ENCODE assay signal across 20 cellular contexts in the genomic region with DNA sequence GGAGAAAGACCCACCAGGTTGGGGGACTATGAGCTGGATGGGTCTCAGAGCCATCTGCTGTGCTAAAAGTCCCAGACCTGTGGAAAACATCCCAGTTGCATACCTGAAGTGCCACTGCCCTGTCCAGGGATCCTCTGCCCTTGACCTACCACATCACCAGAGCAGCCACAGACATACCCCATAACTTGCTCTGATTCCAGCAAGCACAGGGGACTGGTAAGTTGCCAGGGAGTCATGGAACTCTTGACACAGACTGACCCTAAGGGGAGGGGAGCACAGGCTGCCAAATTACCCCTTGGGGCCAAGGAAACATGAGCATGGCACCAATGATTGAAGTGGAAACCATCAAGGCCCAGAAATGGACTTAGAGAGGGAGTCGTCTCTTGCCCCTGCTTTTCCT.
"Had no signal": no experiment of that assay in that cellular context is flagged by ENCODE, and none has a peak within 500 bp of the region (broad histone marks: within the 10 kb centered on the region; RNA-seq: fewer than 3 reads in every experiment).

No MANE protein-coding gene starts in this region.

- H3K27ac ChIP-seq: SJSA1, SK-N-MC had no signal

- H3K9me3 ChIP-seq: SJSA1 had no signal

- FAIRE-seq: RCC 7860 had no signal

- H3K27me3 ChIP-seq: SJSA1 had no signal

- H3K4me1 ChIP-seq: SJSA1 had no signal

- H3K36me3 ChIP-seq: SJSA1 had no signal

- DNase-seq: KBM-7, MV-4-11, NCI-H1048, NCI-H1105, NCI-H1417, NCI-H1436 treated with DMSO at 0.1 percent for 48 hours, NCI-H1694, NCI-H187 treated with DMSO at 0.1 percent for 48 hours, NCI-H2081, NCI-H2107, NCI-H2227 treated with DMSO at 0.1 percent for 48 hours, NCI-H524, NCI-H526 treated with DMSO at 0.1 percent for 48 hours, NCI-H748 treated with DMSO at 0.1 percent for 48 hours, Right ventricle myocardium superior, RPMI8226, SIG-M5 had no signal

- H3K4me3 ChIP-seq: SJSA1, SK-N-MC had no signal
